Comparison of ENCODE assay signal across 22 cellular contexts in the genomic region with DNA sequence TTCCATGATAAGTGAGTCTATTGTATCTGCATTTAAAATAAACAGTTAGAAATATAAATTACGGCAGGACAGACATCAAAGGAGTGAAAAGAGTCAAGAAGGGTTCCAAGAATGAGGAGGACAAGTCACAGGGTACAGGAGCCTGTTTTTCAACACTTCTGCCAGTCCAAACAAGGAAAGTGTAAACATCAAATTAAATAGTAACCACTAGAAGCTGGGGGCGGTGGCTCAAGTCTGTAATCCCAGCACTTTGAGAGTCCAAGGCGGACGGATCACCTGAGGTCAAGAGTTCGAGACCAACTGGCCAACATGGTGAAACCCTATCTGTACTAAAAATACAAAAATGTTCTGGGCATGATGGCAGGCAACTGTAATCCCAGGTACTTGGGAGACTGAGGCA.
DNase-seq lines count a peak whose midpoint lies in the region; ATAC-seq, FAIRE-seq and TF ChIP-seq lines count a peak whose summit lies in the region.
"Had no signal": no experiment of that assay in that cellular context is flagged by ENCODE, and none has a peak within 500 bp of the region (broad histone marks: within the 10 kb centered on the region; RNA-seq: fewer than 3 reads in every experiment).

No MANE protein-coding gene starts in this region.

- DNase-seq in HepG2 (ENCODE audit: low spot score) (no peak), left lobe of liver (ENCODE audit: low spot score) (peak; percentile 66), COLO668 (lab: John Stamatoyannopoulos, UW; ENCODE audit: unreplicated experiment) (no peak)
- DNase-seq: AML-193; CD4-positive, alpha-beta T cell; CD8-positive, alpha-beta T cell; COR-L47; DMS 273 treated with DMSO at 0.1 percent for 48 hours; DMS153; DMS79; DND-41; EL; GDM1 had no signal

- no peaks in the 10 kb centered on the region for H3K9me3 ChIP-seq in liver (ENCODE audit: control insufficient read depth in 4 of 4, low read length in 3 of 4)
- H3K9me3 ChIP-seq in HepG2 (ENCODE audit: low read length): no peaks in the 10 kb centered on the region
- H3K9me3 ChIP-seq: A549; BLaER1 treated with 17β-estradiol and CSF1 and Interleukin-3, amounts not matched to agents 10 nM and 100 nM had no signal

- no peak for TF ChIP-seq POLR2A in HepG2 (IDR thresholded peaks at IDR 0.05; ENCODE audit: insufficient read depth in 1 of 2, low read depth in 2 of 2, low read length in 2 of 2)

- 30% methylated on average over 5 of the region's 5 CpGs for WGBS in liver
- 13% methylated on average over 5 of the region's 5 CpGs for WGBS in HepG2 (ENCODE audit: low lambda C conversion rate)

- H3K9ac ChIP-seq in liver (ENCODE audit: low read depth in 1 of 2, low read length in 2 of 2) (no peak overlapping the region), HepG2 (ENCODE audit: insufficient read depth, low read depth, low read length) (no peak overlapping the region)
- H3K9ac ChIP-seq: BLaER1 treated with 17β-estradiol and CSF1 and Interleukin-3, amounts not matched to agents 10 nM and 100 nM had no signal

- intact Hi-C loops in HepG2 (cut with micrococcal nuclease; ENCODE audit: unreplicated experiment): no loop called here

- TF ChIP-seq RAD21 in liver (IDR thresholded peaks at IDR 0.05) (peak in 1 of 2 donors; percentile 13), HepG2 (CRISPR knock-in tag; IDR thresholded peaks at IDR 0.05) (no peak)

- no peak overlapping the region for H3K4me3 ChIP-seq in liver (ENCODE audit: low read depth in 1 of 3, low read length in 3 of 3)
- no peak overlapping the region for H3K4me3 ChIP-seq in HepG2 (replicated peaks in 1 of 3; ENCODE audit: insufficient read depth in 1 of 3, low read depth in 2 of 3, low read length in 3 of 3)
- H3K4me3 ChIP-seq: A549; BLaER1 treated with 17β-estradiol and CSF1 and Interleukin-3, amounts not matched to agents 10 nM and 100 nM; GM12878 had no signal

- H3K79me2 ChIP-seq in HepG2 (ENCODE audit: insufficient read depth, low read length): no peaks in the 10 kb centered on the region

- FAIRE-seq in HepG2 (lab: Jason Lieb, UNC): no peak
- FAIRE-seq: A549, GM12878, GM12892, GM18507 had no signal

- no peak overlapping the region for H3K4me2 ChIP-seq in HepG2 (ENCODE audit: low read depth, low read length)
- H3K4me2 ChIP-seq: A549; BLaER1 treated with 17β-estradiol and CSF1 and Interleukin-3, amounts not matched to agents 10 nM and 100 nM had no signal

- peaks cover 0 to 5% (median 1%) of the 10 kb centered on the region in 4 donors for H3K4me1 ChIP-seq in liver (ENCODE audit: control insufficient read depth in 4 of 4, insufficient read depth in 4 of 4, low read length in 3 of 4)
- no peaks in the 10 kb centered on the region for H3K4me1 ChIP-seq in HepG2 (ENCODE audit: insufficient read depth, low read length)
- H3K4me1 ChIP-seq: A549; BLaER1 treated with 17β-estradiol and CSF1 and Interleukin-3, amounts not matched to agents 10 nM and 100 nM had no signal

- no peaks in the 10 kb centered on the region for H4K20me1 ChIP-seq in HepG2 (ENCODE audit: insufficient read depth, low read length)
- H4K20me1 ChIP-seq: BLaER1 treated with 17β-estradiol and CSF1 and Interleukin-3, amounts not matched to agents 10 nM and 100 nM had no signal

- H3K27ac ChIP-seq in liver (ENCODE audit: low read depth in 1 of 2, low read length in 2 of 2): no peak overlapping the region
- no peak overlapping the region for H3K27ac ChIP-seq in HepG2 (ENCODE audit: extremely low read length, insufficient read depth, low read length)
- H3K27ac ChIP-seq: 22Rv1; A549; BLaER1 treated with 17β-estradiol and CSF1 and Interleukin-3, amounts not matched to agents 10 nM and 100 nM; C4-2B had no signal

- ATAC-seq in HepG2 (no peak), left lobe of liver (peak; percentile 95), GM19397 (IDR thresholded peaks at IDR 0.05; ENCODE audit: unreplicated experiment) (no peak)
- ATAC-seq: A549; CD8-positive, alpha-beta T cell; GM12878 had no signal

- in situ Hi-C loops in HepG2 (cut with HindIII; ENCODE audit: extremely low pct_ligation_motif_present, low pct_unique_long_range_greater_than_20kb): no loop called here

- TF ChIP-seq EP300 in HepG2 (IDR thresholded peaks at IDR 0.05; ENCODE audit: low read depth in 2 of 2, low read length in 2 of 2) (no peak), HepG2 (CRISPR knock-in tag; IDR thresholded peaks at IDR 0.05; ENCODE audit: borderline replicate concordance) (no peak)

- POLR2A ChIA-PET in HepG2 (lab: Yijun Ruan, JAX): no interaction called here

- TF ChIP-seq CTCF in liver (IDR thresholded peaks at IDR 0.05; ENCODE audit: low read depth, low read length, missing input control) (no peak), HepG2 (CRISPR knock-in tag; IDR thresholded peaks at IDR 0.05) (no peak)

- H3K27me3 ChIP-seq in liver (ENCODE audit: control insufficient read depth in 4 of 4, insufficient read depth in 4 of 4, low read length in 3 of 4): no peaks in the 10 kb centered on the region
- H3K27me3 ChIP-seq in HepG2 (ENCODE audit: control insufficient read depth in 1 of 2, insufficient read depth in 2 of 2, low read length in 2 of 2): no peaks in the 10 kb centered on the region
- H3K27me3 ChIP-seq: BLaER1 treated with 17β-estradiol and CSF1 and Interleukin-3, amounts not matched to agents 10 nM and 100 nM had no signal

- no TSS peak for BruUV-seq in HepG2 (replicated peaks; lab: Mats Ljungman, UMichigan)

- H3K36me3 ChIP-seq in liver (ENCODE audit: control insufficient read depth in 4 of 4, insufficient read depth in 3 of 4, low read depth in 1 of 4, low read length in 3 of 4) (no peaks in the 10 kb centered on the region), HepG2 (replicated peaks in 1 of 2; ENCODE audit: control insufficient read depth in 1 of 2, insufficient read depth in 2 of 2, low read length in 2 of 2) (no peaks in the 10 kb centered on the region)
- H3K36me3 ChIP-seq: BLaER1 treated with 17β-estradiol and CSF1 and Interleukin-3, amounts not matched to agents 10 nM and 100 nM had no signal

- H2AFZ ChIP-seq in HepG2 (ENCODE audit: low read length): no peak overlapping the region

- CTCF ChIA-PET in HepG2 (lab: Yijun Ruan, JAX; ENCODE audit: low intra/inter-chr PET ratio, low total read pairs): no interaction called here

TF ChIP-seq in liver, 16 proteins besides CTCF, POLR2A, EP300 and RAD21 (continues in another document):
- TF ChIP-seq, protein P1, sequence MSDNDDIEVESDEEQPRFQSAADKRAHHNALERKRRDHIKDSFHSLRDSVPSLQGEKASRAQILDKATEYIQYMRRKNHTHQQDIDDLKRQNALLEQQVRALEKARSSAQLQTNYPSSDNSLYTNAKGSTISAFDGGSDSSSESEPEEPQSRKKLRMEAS (IDR thresholded peaks at IDR 0.05): no peak
- peak; percentile 14 for TF ChIP-seq HNF4G (IDR thresholded peaks at IDR 0.05)
- TF ChIP-seq, protein P2, sequence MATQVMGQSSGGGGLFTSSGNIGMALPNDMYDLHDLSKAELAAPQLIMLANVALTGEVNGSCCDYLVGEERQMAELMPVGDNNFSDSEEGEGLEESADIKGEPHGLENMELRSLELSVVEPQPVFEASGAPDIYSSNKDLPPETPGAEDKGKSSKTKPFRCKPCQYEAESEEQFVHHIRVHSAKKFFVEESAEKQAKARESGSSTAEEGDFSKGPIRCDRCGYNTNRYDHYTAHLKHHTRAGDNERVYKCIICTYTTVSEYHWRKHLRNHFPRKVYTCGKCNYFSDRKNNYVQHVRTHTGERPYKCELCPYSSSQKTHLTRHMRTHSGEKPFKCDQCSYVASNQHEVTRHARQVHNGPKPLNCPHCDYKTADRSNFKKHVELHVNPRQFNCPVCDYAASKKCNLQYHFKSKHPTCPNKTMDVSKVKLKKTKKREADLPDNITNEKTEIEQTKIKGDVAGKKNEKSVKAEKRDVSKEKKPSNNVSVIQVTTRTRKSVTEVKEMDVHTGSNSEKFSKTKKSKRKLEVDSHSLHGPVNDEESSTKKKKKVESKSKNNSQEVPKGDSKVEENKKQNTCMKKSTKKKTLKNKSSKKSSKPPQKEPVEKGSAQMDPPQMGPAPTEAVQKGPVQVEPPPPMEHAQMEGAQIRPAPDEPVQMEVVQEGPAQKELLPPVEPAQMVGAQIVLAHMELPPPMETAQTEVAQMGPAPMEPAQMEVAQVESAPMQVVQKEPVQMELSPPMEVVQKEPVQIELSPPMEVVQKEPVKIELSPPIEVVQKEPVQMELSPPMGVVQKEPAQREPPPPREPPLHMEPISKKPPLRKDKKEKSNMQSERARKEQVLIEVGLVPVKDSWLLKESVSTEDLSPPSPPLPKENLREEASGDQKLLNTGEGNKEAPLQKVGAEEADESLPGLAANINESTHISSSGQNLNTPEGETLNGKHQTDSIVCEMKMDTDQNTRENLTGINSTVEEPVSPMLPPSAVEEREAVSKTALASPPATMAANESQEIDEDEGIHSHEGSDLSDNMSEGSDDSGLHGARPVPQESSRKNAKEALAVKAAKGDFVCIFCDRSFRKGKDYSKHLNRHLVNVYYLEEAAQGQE (IDR thresholded peaks at IDR 0.05): no peak

TF ChIP-seq in HepG2, 621 proteins besides CTCF, POLR2A, EP300 and RAD21 (continues in another document):
- no peak for TF ChIP-seq CREB1 (IDR thresholded peaks at IDR 0.05)
- no peak for TF ChIP-seq CREB1 (CRISPR knock-in tag; IDR thresholded peaks at IDR 0.05)
- TF ChIP-seq FOXC1 (CRISPR knock-in tag; IDR thresholded peaks at IDR 0.05; ENCODE audit: borderline replicate concordance): no peak
- no peak for TF ChIP-seq SRSF9 (IDR thresholded peaks at IDR 0.05; ENCODE audit: borderline replicate concordance, insufficient read depth, low read depth, low read length, poor library complexity, severe bottlenecking)
